ENCODE assay signal across 15 cellular contexts in genomic region chr11:65642014-65642671, GRCh38. TPM values are rescaled to one million over a fixed set of nuclear protein-coding genes. Genes with fewer than 3 reads are reported as not detected.
DNase-seq lines count a peak whose midpoint lies in the region; ATAC-seq and TF ChIP-seq lines count a peak whose summit lies in the region.
"Had no signal": no experiment of that assay in that cellular context is flagged by ENCODE, and none has a peak within 500 bp of the region (broad histone marks: within the 10 kb centered on the region; RNA-seq: fewer than 3 reads in every experiment).

No MANE protein-coding gene starts in this region.

- H3K27me3 ChIP-seq in CD8-positive, alpha-beta T cell (ENCODE audit: insufficient read depth, low read length): no peaks in the 10 kb centered on the region
- H3K27me3 ChIP-seq in Loucy (ENCODE audit: insufficient read depth, low read length, poor library complexity, severe bottlenecking): no peaks in the 10 kb centered on the region
- no peaks in the 10 kb centered on the region for H3K27me3 ChIP-seq in effector memory CD4-positive, alpha-beta T cell (replicated peaks; ENCODE audit: control insufficient read depth, insufficient read depth, low read length, poor library complexity, severe bottlenecking)
- H3K27me3 ChIP-seq: brain microvascular endothelial cell had no signal

- intact Hi-C loops in CD8-positive, alpha-beta T cell (cut with DNase I, micrococcal nuclease): no loop called here

- peaks cover 51% of the 10 kb centered on the region for H3K36me3 Mint-ChIP-seq in CD8-positive, alpha-beta T cell
- no peaks in the 10 kb centered on the region for H3K36me3 Mint-ChIP-seq in neural crest cell (ENCODE audit: low read depth)

- H3K27ac ChIP-seq in CD8-positive, alpha-beta T cell (ENCODE audit: low read depth, low read length): peak overlapping the region; percentile 98
- peak overlapping the region; percentile 92 for H3K27ac ChIP-seq in effector memory CD4-positive, alpha-beta T cell (ENCODE audit: insufficient read depth, low read length, poor library complexity, severe bottlenecking)
- H3K27ac ChIP-seq: brain microvascular endothelial cell, KMS-11 had no signal

- peaks cover 20% of the 10 kb centered on the region; the same call in 1 of the 2 replicates for H3K79me2 ChIP-seq in Loucy (ENCODE audit: insufficient read depth, low read length)

- peaks cover 58% of the 10 kb centered on the region for H3K4me1 ChIP-seq in CD8-positive, alpha-beta T cell (ENCODE audit: insufficient read depth, low read length)
- peaks cover 29% of the 10 kb centered on the region for H3K4me1 ChIP-seq in Loucy (ENCODE audit: insufficient read depth, low read length, poor library complexity, severe bottlenecking)
- peaks cover 45% of the 10 kb centered on the region for H3K4me1 ChIP-seq in effector memory CD4-positive, alpha-beta T cell (ENCODE audit: control insufficient read depth, insufficient read depth, low read length, poor library complexity, severe bottlenecking)

- peak overlapping the region; percentile 98 for H3K27ac Mint-ChIP-seq in CD8-positive, alpha-beta T cell
- H3K27ac Mint-ChIP-seq in neural crest cell (ENCODE audit: unreplicated experiment): no peak overlapping the region

- CTCF ChIA-PET in CD8-positive, alpha-beta T cell (lab: Charles Lee): interaction anchor here (0.5 to 6.8 kb wide), 7 partner anchors 10 to 248 kb away, joined by 3 to 40 read pairs (median 3); partner anchors contain the start of gene CCDC85B
- CTCF ChIA-PET in GM10248 (lab: Yijun Ruan, JAX): interaction anchor here (1.2 to 5.7 kb wide), 3 partner anchors 11 to 102 kb away, joined by 4 to 54 read pairs (median 6); no protein-coding TSS in a partner anchor

- no peaks in the 10 kb centered on the region for H3K9me3 ChIP-seq in CD8-positive, alpha-beta T cell (ENCODE audit: low read length)
- H3K9me3 ChIP-seq in Loucy (ENCODE audit: insufficient read depth, low read depth, low read length): no peaks in the 10 kb centered on the region
- no peaks in the 10 kb centered on the region for H3K9me3 ChIP-seq in effector memory CD4-positive, alpha-beta T cell (ENCODE audit: control insufficient read depth, low read length)

- H3K27me3 Mint-ChIP-seq in CD8-positive, alpha-beta T cell (ENCODE audit: low read depth): no peaks in the 10 kb centered on the region
- peaks cover 4% of the 10 kb centered on the region for H3K27me3 Mint-ChIP-seq in neural crest cell (ENCODE audit: low read depth)

- H3K4me3 ChIP-seq in CD8-positive, alpha-beta T cell (ENCODE audit: low read depth, low read length): peak overlapping the region; percentile 99
- no peak overlapping the region for H3K4me3 ChIP-seq in Loucy (ENCODE audit: low read length, poor library complexity, severe bottlenecking)
- H3K4me3 ChIP-seq in effector memory CD4-positive, alpha-beta T cell (ENCODE audit: insufficient read depth, low read depth, low read length, poor library complexity, severe bottlenecking): peak overlapping the region; percentile 5

- H3K9me2 ChIP-seq in Loucy (replicated peaks; ENCODE audit: low read depth, low read length): no peaks in the 10 kb centered on the region

- H3K4me1 Mint-ChIP-seq in CD8-positive, alpha-beta T cell (ENCODE audit: low read depth): peaks cover 49% of the 10 kb centered on the region
- H3K4me1 Mint-ChIP-seq in neural crest cell: peaks cover 24% of the 10 kb centered on the region

- H3K36me3 ChIP-seq in CD8-positive, alpha-beta T cell (ENCODE audit: insufficient read depth, low read length): peaks cover 44% of the 10 kb centered on the region
- no peaks in the 10 kb centered on the region for H3K36me3 ChIP-seq in Loucy (ENCODE audit: insufficient read depth, low read length)
- peaks cover 43% of the 10 kb centered on the region for H3K36me3 ChIP-seq in effector memory CD4-positive, alpha-beta T cell (ENCODE audit: control insufficient read depth, insufficient read depth, low read length)

- no peak for DNase-seq in CD8-positive, alpha-beta T cell
- no peak for DNase-seq in effector memory CD4-positive, alpha-beta T cell
- DNase-seq in neural crest cell (ENCODE audit: low read depth, low spot score) (no peak), GM10248 (ENCODE audit: extremely low spot score) (no peak)
- DNase-seq: brain microvascular endothelial cell, DMS 273 treated with DMSO at 0.1 percent for 48 hours, NCI-H748 treated with DMSO at 0.1 percent for 48 hours, occipital lobe, T1000 had no signal

- no peaks in the 10 kb centered on the region for H3F3A ChIP-seq in Loucy (ENCODE audit: low read depth)

- peak overlapping the region; percentile 80 for H3K4me2 ChIP-seq in Loucy (ENCODE audit: low read depth, low read length, poor library complexity, severe bottlenecking)
- H3K4me2 ChIP-seq: KMS-11 had no signal

- peak overlapping the region; percentile 80 for H3K4me3 Mint-ChIP-seq in CD8-positive, alpha-beta T cell
- peak overlapping the region; percentile 72 for H3K4me3 Mint-ChIP-seq in neural crest cell

- no peaks in the 10 kb centered on the region for H3K9me3 Mint-ChIP-seq in CD8-positive, alpha-beta T cell
- H3K9me3 Mint-ChIP-seq in neural crest cell: no peaks in the 10 kb centered on the region

- H2AFZ ChIP-seq in Loucy (ENCODE audit: low read length): no peak overlapping the region

- no peak for TF ChIP-seq CTCF in CD8-positive, alpha-beta T cell (IDR thresholded peaks at IDR 0.05)
- TF ChIP-seq CTCF in Loucy (conservative IDR thresholded peaks at IDR 0.05; ENCODE audit: low read length) (no peak), neural crest cell (conservative IDR thresholded peaks at IDR 0.05) (no peak), GM10248 (IDR thresholded peaks at IDR 0.05; ENCODE audit: control extremely low read depth, extremely low read depth, low read depth, missing control alignments) (no peak)

- no peak overlapping the region for H3K9ac ChIP-seq in Loucy (ENCODE audit: low read depth, low read length, poor library complexity, severe bottlenecking)
- H3K9ac ChIP-seq: KMS-11 had no signal

- POLR2A ChIA-PET in CD8-positive, alpha-beta T cell (lab: Charles Lee): interaction anchor here (0.9 to 7.5 kb wide), 6 partner anchors 10 to 143 kb away, joined by 3 to 156 read pairs (median 4); partner anchors contain the start of genes MALAT1, PCNX3 and RELA
- POLR2A ChIA-PET in GM10248 (lab: Yijun Ruan, JAX): interaction anchor here (5.2 kb wide), 1 partner anchor 10 kb away, joined by 31 read pairs; no protein-coding TSS in a partner anchor

- no peak for ATAC-seq in CD8-positive, alpha-beta T cell
- ATAC-seq in HG03039 (IDR thresholded peaks at IDR 0.05; ENCODE audit: unreplicated experiment) (no peak), GM19397 (IDR thresholded peaks at IDR 0.05; ENCODE audit: unreplicated experiment) (no peak), GM21619 (IDR thresholded peaks at IDR 0.05; ENCODE audit: unreplicated experiment) (no peak)

- H4K20me1 ChIP-seq in Loucy (ENCODE audit: insufficient read depth, low read length, poor library complexity, severe bottlenecking): no peaks in the 10 kb centered on the region

RNA-seq across cellular contexts. Expression of gene SIPA1, which starts 4.2 kb away (rescaled TPM):
- 100 to 1,000 TPM; 397 to 405 TPM for total RNA-seq in CD8-positive, alpha-beta T cell
- total RNA-seq in neural crest cell: 17.5 and 23.6 TPM in 2 replicates

RNA-seq across cellular contexts. Expression of gene RELA, which starts 20.6 kb away (rescaled TPM):
- total RNA-seq in CD8-positive, alpha-beta T cell: 100 to 1,000 TPM; 380 to 384 TPM
- 49.0 and 53.7 TPM in 2 replicates for total RNA-seq in neural crest cell

RNA-seq across cellular contexts. Expression of gene PCNX3, which starts 26.6 kb away (rescaled TPM):
- 10 to 100 TPM; 52.7 to 56.4 TPM for total RNA-seq in CD8-positive, alpha-beta T cell
- 58.2 and 58.9 TPM in 2 replicates for total RNA-seq in neural crest cell

RNA-seq across cellular contexts. Expression of gene MAP3K11, which starts 28.1 kb away (rescaled TPM):
- total RNA-seq in CD8-positive, alpha-beta T cell: 10 to 100 TPM; 56.6 to 65.7 TPM
- total RNA-seq in neural crest cell: 88.3 and 94.0 TPM in 2 replicates

RNA-seq across cellular contexts. Expression of gene KCNK7, which starts 46.5 kb away (rescaled TPM):
- total RNA-seq in CD8-positive, alpha-beta T cell: 10 to 100 TPM in 1 of 2 experiments, 1 to 10 TPM in 1; 9.1 to 11.1 TPM
- total RNA-seq in neural crest cell: 1.0 and 1.1 TPM in 2 replicates
- total RNA-seq: frontal cortex had no signal

Comparison
In these comparisons a context has a peak if more than half of its experiments do, and no peak if none do; other contexts are left out.
1. RNA of gene SIPA1, which starts 4.2 kb away (total RNA-seq): 397 to 405 TPM in CD8-positive, alpha-beta T cell; 17.5 to 23.6 TPM in neural crest cell; every median in the first group is over 10 times any median in the second.